Comparison of ENCODE assay signal across 8 cellular contexts in the genomic region with DNA sequence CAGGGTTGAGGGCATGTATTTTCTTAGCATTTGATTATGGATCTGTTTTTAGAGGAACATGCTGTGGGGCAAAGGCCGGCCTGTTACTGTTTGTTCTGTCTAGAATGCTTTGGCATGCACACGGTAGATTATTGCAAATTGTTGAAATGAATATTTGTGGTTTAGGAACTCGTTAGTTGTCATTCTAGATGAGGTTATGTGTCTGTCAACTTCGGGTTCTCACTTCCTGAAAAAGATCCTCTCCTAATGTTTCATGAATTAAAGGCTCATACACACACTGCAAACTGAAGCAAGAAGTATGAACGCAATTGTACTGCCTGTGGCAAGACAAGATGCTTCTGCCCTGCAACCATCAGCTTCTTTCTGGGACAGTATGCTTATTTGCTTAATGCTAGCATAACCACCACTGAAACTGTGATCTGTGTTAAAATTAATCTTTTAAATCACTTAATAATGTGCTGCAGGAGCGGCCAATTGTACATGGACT.
DNase-seq lines count a peak whose midpoint lies in the region; ATAC-seq and TF ChIP-seq lines count a peak whose summit lies in the region.

No MANE protein-coding gene starts in this region.

- peaks cover 21% of the 10 kb centered on the region for H3K4me1 ChIP-seq in fibroblast of lung (ENCODE audit: control insufficient read depth, extremely low read depth, insufficient read depth, low read length)

- peak; percentile 71 for DNase-seq in GM06990 (ENCODE audit: extremely low read depth, insufficient read length)
- DNase-seq in Kasumi-1 (lab: John Stamatoyannopoulos, UW), result peak; percentile 90 to 94
- peak; percentile 50 to 68 for DNase-seq in fibroblast of lung (ENCODE audit: low read depth in 2 of 2)
- no peak for DNase-seq in NCI-H2227 treated with DMSO at 0.1 percent for 48 hours (lab: John Stamatoyannopoulos, UW)
- DNase-seq in WTC11 (ENCODE audit: low spot score), result no peak
- DNase-seq in NCI-H345 (lab: John Stamatoyannopoulos, UW), result no peak
- DNase-seq in stimulated activated CD4-positive, alpha-beta T cell treated with anti-CD3 and anti-CD28 coated beads, Interleukin-4, amount 100 ng/mL, for 4 hours, result no peak

- peak overlapping the region; percentile 5 for H2AFZ ChIP-seq in fibroblast of lung (ENCODE audit: low read length)

- CTCF ChIA-PET in WTC11 (lab: Charles Lee), result no interaction called here

- H3K4me1 Mint-ChIP-seq in WTC11, result peaks cover 25% of the 10 kb centered on the region

- TF ChIP-seq CTCF in GM06990 (IDR thresholded peaks at IDR 0.05; ENCODE audit: insufficient read depth, low read length, poor library complexity, severe bottlenecking) (no peak), fibroblast of lung (conservative IDR thresholded peaks at IDR 0.05 in 1 of 2, IDR thresholded peaks at IDR 0.05 in 1 of 2; ENCODE audit: low read depth in 1 of 2, low read length in 2 of 2) (no peak), WTC11 (IDR thresholded peaks at IDR 0.05) (no peak)

- H3K79me2 ChIP-seq in fibroblast of lung (ENCODE audit: control insufficient read depth, insufficient read depth, low read length), result no peaks in the 10 kb centered on the region

- no peak overlapping the region for H3K4me3 Mint-ChIP-seq in WTC11

- H3K4me3 ChIP-seq in GM06990 (replicated peaks; ENCODE audit: low read depth, low read length) (no peak overlapping the region), fibroblast of lung (replicated peaks in 1 of 4; ENCODE audit: control extremely low read depth in 1 of 4, insufficient read depth in 1 of 4, low read depth in 3 of 4, low read length in 4 of 4) (no peak overlapping the region)

- H3K27ac ChIP-seq in fibroblast of lung (ENCODE audit: insufficient read depth, low read length), result no peak overlapping the region

- H3K27ac Mint-ChIP-seq in WTC11, result no peak overlapping the region; the same call in 1 of the 2 replicates

- POLR2A ChIA-PET in WTC11 (lab: Charles Lee), result no interaction called here

- H3K36me3 ChIP-seq in GM06990 (ENCODE audit: control insufficient read depth, insufficient read depth, low read length) (no peaks in the 10 kb centered on the region), fibroblast of lung (ENCODE audit: control insufficient read depth, insufficient read depth, low read length) (no peaks in the 10 kb centered on the region)

- ATAC-seq in GM21723 (IDR thresholded peaks at IDR 0.05; ENCODE audit: unreplicated experiment), result peak; percentile 71
- ATAC-seq in WTC11, result no peak

- no peaks in the 10 kb centered on the region for H3K36me3 Mint-ChIP-seq in WTC11

- H3K27me3 Mint-ChIP-seq in WTC11 (ENCODE audit: low read depth), result no peaks in the 10 kb centered on the region

- no peaks in the 10 kb centered on the region for H3K9me3 ChIP-seq in fibroblast of lung (ENCODE audit: control insufficient read depth, insufficient read depth, low read depth, low read length)

- no peak overlapping the region for H3K9ac ChIP-seq in fibroblast of lung (ENCODE audit: insufficient read depth, low read length)

- H3K27me3 ChIP-seq in GM06990 (replicated peaks; ENCODE audit: control insufficient read depth, insufficient read depth, low read length) (no peaks in the 10 kb centered on the region), fibroblast of lung (ENCODE audit: control insufficient read depth, insufficient read depth, low read length) (no peaks in the 10 kb centered on the region)

- peak overlapping the region; percentile 63 for H3K4me2 ChIP-seq in fibroblast of lung (ENCODE audit: extremely low read depth, insufficient read depth, low read length)

- no peaks in the 10 kb centered on the region for H4K20me1 ChIP-seq in fibroblast of lung (ENCODE audit: control insufficient read depth, extremely low read depth, insufficient read depth, low read length)

- H3K9me3 Mint-ChIP-seq in WTC11, result no peaks in the 10 kb centered on the region

TF ChIP-seq in WTC11, 78 proteins besides CTCF, POLR2A, EP300 and RAD21:
- TF ChIP-seq ATF1 (CRISPR knock-in tag; IDR thresholded peaks at IDR 0.05) (no peak), ZNF532 (CRISPR knock-in tag; IDR thresholded peaks at IDR 0.05; ENCODE audit: borderline replicate concordance) (no peak), GABPB1 (CRISPR knock-in tag; IDR thresholded peaks at IDR 0.05) (no peak)
- TF ChIP-seq, protein P1, sequence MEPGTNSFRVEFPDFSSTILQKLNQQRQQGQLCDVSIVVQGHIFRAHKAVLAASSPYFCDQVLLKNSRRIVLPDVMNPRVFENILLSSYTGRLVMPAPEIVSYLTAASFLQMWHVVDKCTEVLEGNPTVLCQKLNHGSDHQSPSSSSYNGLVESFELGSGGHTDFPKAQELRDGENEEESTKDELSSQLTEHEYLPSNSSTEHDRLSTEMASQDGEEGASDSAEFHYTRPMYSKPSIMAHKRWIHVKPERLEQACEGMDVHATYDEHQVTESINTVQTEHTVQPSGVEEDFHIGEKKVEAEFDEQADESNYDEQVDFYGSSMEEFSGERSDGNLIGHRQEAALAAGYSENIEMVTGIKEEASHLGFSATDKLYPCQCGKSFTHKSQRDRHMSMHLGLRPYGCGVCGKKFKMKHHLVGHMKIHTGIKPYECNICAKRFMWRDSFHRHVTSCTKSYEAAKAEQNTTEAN (CRISPR knock-in tag; IDR thresholded peaks at IDR 0.05), result no peak
- TF ChIP-seq, protein P2, sequence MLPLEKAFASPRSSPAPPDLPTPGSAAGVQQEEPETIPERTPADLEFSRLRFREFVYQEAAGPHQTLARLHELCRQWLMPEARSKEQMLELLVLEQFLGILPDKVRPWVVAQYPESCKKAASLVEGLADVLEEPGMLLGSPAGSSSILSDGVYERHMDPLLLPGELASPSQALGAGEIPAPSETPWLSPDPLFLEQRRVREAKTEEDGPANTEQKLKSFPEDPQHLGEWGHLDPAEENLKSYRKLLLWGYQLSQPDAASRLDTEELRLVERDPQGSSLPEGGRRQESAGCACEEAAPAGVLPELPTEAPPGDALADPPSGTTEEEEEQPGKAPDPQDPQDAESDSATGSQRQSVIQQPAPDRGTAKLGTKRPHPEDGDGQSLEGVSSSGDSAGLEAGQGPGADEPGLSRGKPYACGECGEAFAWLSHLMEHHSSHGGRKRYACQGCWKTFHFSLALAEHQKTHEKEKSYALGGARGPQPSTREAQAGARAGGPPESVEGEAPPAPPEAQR (CRISPR knock-in tag; IDR thresholded peaks at IDR 0.05), result no peak
TF ChIP-seq in WTC11: peak in this region for 0.

Comparison
In these comparisons a context has a peak if more than half of its experiments do, and no peak if none do; other contexts are left out.
1. DNase-seq: peak in GM06990 (single experiment), Kasumi-1 (2 of 2) and fibroblast of lung (2 of 2); none in NCI-H2227 treated with DMSO at 0.1 percent for 48 hours (single experiment), WTC11 (single experiment), NCI-H345 (single experiment) and stimulated activated CD4-positive, alpha-beta T cell treated with anti-CD3 and anti-CD28 coated beads, Interleukin-4, amount 100 ng/mL, for 4 hours (0 of 2).